ENCODE assay signal across 15 cellular contexts in genomic region chr6:15259766-15260098, GRCh38. TPM values are rescaled to one million over a fixed set of nuclear protein-coding genes. Genes with fewer than 3 reads are reported as not detected.
DNase-seq lines count a peak whose midpoint lies in the region; ATAC-seq, FAIRE-seq and TF ChIP-seq lines count a peak whose summit lies in the region.
"Had no signal": no experiment of that assay in that cellular context is flagged by ENCODE, and none has a peak within 500 bp of the region (broad histone marks: within the 10 kb centered on the region; RNA-seq: fewer than 3 reads in every experiment).

No MANE protein-coding gene starts in this region.

- peak overlapping the region; percentile 1; the same call in 1 of the 2 replicates for H3K4me2 ChIP-seq in PC-9

- H3K27me3 Mint-ChIP-seq in progenitor cell of endocrine pancreas: no peaks in the 10 kb centered on the region

- no TSS peak for BruUV-seq in PC-9 (replicated peaks; lab: Mats Ljungman, UMichigan)

- no peak for TF ChIP-seq CTCF in PC-9 (conservative IDR thresholded peaks at IDR 0.05)
- TF ChIP-seq CTCF in progenitor cell of endocrine pancreas (IDR thresholded peaks at IDR 0.05; ENCODE audit: unreplicated experiment): no peak
- no peak for TF ChIP-seq CTCF in omental fat pad (IDR thresholded peaks at IDR 0.05)

- H2AFZ ChIP-seq in PC-9: no peak overlapping the region

- H3K4me1 ChIP-seq in PC-9 (replicated peaks; ENCODE audit: insufficient read depth): peaks cover 44% of the 10 kb centered on the region

- 0 out of 2 replicates have a peak, but pooled peaks cover 5% of the 10 kb centered on the region for H3K36me3 ChIP-seq in PC-9 (ENCODE audit: low read depth)
- H3K36me3 ChIP-seq: transverse colon had no signal

- POLR2A ChIA-PET in PC-9 (lab: Charles Lee; ENCODE audit: unreplicated experiment): no interaction called here

- peaks cover 4% of the 10 kb centered on the region for H3K36me3 Mint-ChIP-seq in progenitor cell of endocrine pancreas (ENCODE audit: insufficient read depth)

- CTCF ChIA-PET in PC-9 (lab: Charles Lee): no interaction called here

- H3K4me1 Mint-ChIP-seq in progenitor cell of endocrine pancreas (ENCODE audit: low read depth): peaks cover 49% of the 10 kb centered on the region

- ATAC-seq in GM21381 (IDR thresholded peaks at IDR 0.05; ENCODE audit: unreplicated experiment): no peak
- no peak for ATAC-seq in GM21390 (IDR thresholded peaks at IDR 0.05; ENCODE audit: unreplicated experiment)
- no peak for ATAC-seq in omental fat pad (ENCODE audit: low FRiP score)
- ATAC-seq: sciatic nerve had no signal

- DNase-seq in GM18507 (ENCODE audit: extremely low spot score, insufficient read length, low read depth) (no peak), PC-9 (no peak), progenitor cell of endocrine pancreas (ENCODE audit: low spot score, unreplicated experiment) (no peak), NCI-H82 treated with DMSO at 0.1 percent for 48 hours (lab: John Stamatoyannopoulos, UW; ENCODE audit: unreplicated experiment) (no peak), omental fat pad (ENCODE audit: low spot score) (no peak)
- DNase-seq: dermis blood vessel endothelial cell, NCI-H2029, NCI-H774, transverse colon had no signal

- H3F3A ChIP-seq in PC-9 (ENCODE audit: insufficient read depth, low read depth): peaks cover 14% of the 10 kb centered on the region; the same call in 1 of the 2 replicates

- peak; percentile 26 for FAIRE-seq in GM18507 (lab: Jason Lieb, UNC)
- FAIRE-seq: D721Med, islet of Langerhans had no signal

- H4K20me1 ChIP-seq in PC-9 (ENCODE audit: insufficient read depth): peaks cover 70% of the 10 kb centered on the region

- H3K9me3 ChIP-seq in PC-9 (ENCODE audit: insufficient read depth, low read depth): no peaks in the 10 kb centered on the region
- H3K9me3 ChIP-seq: transverse colon had no signal

- H3K9me2 ChIP-seq in PC-9 (ENCODE audit: insufficient read depth): no peaks in the 10 kb centered on the region

- no peak overlapping the region for H3K4me3 ChIP-seq in PC-9
- H3K4me3 ChIP-seq: transverse colon had no signal

- H3K79me2 ChIP-seq in PC-9 (ENCODE audit: low read depth): peaks cover 100% of the 10 kb centered on the region

- peak overlapping the region; percentile 43 for H3K27ac Mint-ChIP-seq in progenitor cell of endocrine pancreas

- H3K27ac ChIP-seq in PC-9 (no peak overlapping the region), cingulate gyrus (ENCODE audit: low read depth, low read length) (peak overlapping the region; percentile 67)

- H3K27me3 ChIP-seq in PC-9 (ENCODE audit: insufficient read depth, low read depth): no peaks in the 10 kb centered on the region
- H3K27me3 ChIP-seq: transverse colon had no signal

- H3K4me3 Mint-ChIP-seq in progenitor cell of endocrine pancreas (ENCODE audit: low read depth): no peak overlapping the region

- no peaks in the 10 kb centered on the region for H3K9me3 Mint-ChIP-seq in progenitor cell of endocrine pancreas (ENCODE audit: low read depth)

- intact Hi-C loops in PC-9 (cut with micrococcal nuclease; ENCODE audit: unreplicated experiment): no loop called here

RNA-seq across cellular contexts. Expression of gene JARID2, which starts 13.9 kb away (rescaled TPM):
- total RNA-seq in PC-9 (2021): 31.1 and 35.0 TPM in 2 replicates
- total RNA-seq in progenitor cell of endocrine pancreas: 60.9 and 65.6 TPM in 2 replicates
- total RNA-seq in omental fat pad: 10 to 100 TPM; 10.8 to 31.6 (median 14.3) TPM
